ENCODE assay signal across 1 cellular context in genomic region chr6:82894653-82895259, GRCh38.
TF ChIP-seq lines count a peak whose summit lies in the region.

No MANE protein-coding gene starts in this region.

TF ChIP-seq in WTC11, 78 proteins besides CTCF, POLR2A, EP300 and RAD21 (continued from another document):
- TF ChIP-seq PRDM15 (CRISPR knock-in tag; IDR thresholded peaks at IDR 0.05) (no peak), IRF1 (CRISPR knock-in tag; IDR thresholded peaks at IDR 0.05) (no peak)
